ENCODE assay signal across 7 cellular contexts in the genomic region with DNA sequence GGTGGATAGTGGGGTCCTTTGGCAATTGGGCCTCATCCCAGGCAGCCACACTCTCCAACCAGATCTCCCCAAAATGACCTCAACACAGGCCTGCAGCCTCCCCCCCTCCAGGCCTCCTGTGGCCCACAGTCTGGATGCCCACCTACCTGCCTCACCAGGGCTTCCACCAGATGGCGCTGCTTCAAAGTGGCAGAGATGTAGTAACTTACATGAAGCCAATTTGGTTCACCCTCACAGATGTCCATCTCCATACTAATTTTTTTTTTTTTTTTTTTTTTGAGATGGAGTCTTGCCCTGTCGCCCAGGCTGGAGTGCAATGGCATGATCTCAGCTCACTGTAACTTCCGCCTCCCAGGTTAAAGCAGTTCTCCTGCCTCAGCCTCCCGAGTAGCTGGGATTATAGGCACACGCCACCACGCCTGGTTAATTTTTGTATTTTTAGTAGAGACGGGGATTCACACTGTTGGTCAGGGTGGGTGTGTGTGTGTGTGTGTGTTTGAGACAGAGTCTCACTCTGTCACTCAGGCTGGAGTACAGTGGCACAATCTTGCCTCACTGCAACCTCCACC. TPM values are rescaled to one million over a fixed set of nuclear protein-coding genes. Genes with fewer than 3 reads are reported as not detected.
DNase-seq lines count a peak whose midpoint lies in the region; TF ChIP-seq lines count a peak whose summit lies in the region.
"Not testable (repeated sequence)": the region's sequence is repeated elsewhere in the genome, so short reads cannot be mapped to it uniquely, and the experiment has no call there.

No MANE protein-coding gene starts in this region.

- peak; percentile 85 for DNase-seq in GM13976 (ENCODE audit: low spot score)
- DNase-seq in MM.1S, result peak; percentile 64
- peak; percentile 85 to 95 (median 92) for DNase-seq in Peyer's patch
- DNase-seq in activated CD8-positive, alpha-beta memory T cell treated with anti-CD3 and anti-CD28 coated beads, Interleukin-2, amount 50 U/mL, for 1 hour (ENCODE audit: extremely low read depth), result peak; percentile 51
- DNase-seq in dermis microvascular lymphatic vessel endothelial cell (ENCODE audit: low read depth in 2 of 2), result peak; percentile 56 to 74
- peak; percentile 64 for DNase-seq in kidney tubule cell (ENCODE audit: low spot score)
- peak; percentile 66 to 83 for DNase-seq in stimulated activated CD4-positive, alpha-beta T cell treated with anti-CD3 and anti-CD28 coated beads, Interleukin-15, amount 100 ng/mL, for 48 hours (ENCODE audit: low read depth in 2 of 2)

- H3K9ac ChIP-seq in MM.1S (ENCODE audit: low read length), result not testable (repeated sequence)

- H3K9me2 ChIP-seq in MM.1S (replicated peaks; ENCODE audit: insufficient read depth, low read length), result not testable (repeated sequence)

- H3K4me1 ChIP-seq in MM.1S (ENCODE audit: low read length); Peyer's patch: not testable (repeated sequence)

- not testable (repeated sequence) for H3K27ac ChIP-seq in MM.1S (ENCODE audit: low read length); Peyer's patch

- not testable (repeated sequence) for H3K4me2 ChIP-seq in MM.1S (ENCODE audit: low read depth, low read length)

- H2AFZ ChIP-seq in MM.1S (ENCODE audit: low read length), result not testable (repeated sequence)

- not testable (repeated sequence) for H3K4me3 ChIP-seq in MM.1S (ENCODE audit: low read length); Peyer's patch

- H3F3A ChIP-seq in MM.1S (ENCODE audit: insufficient read depth, low read length), result not testable (repeated sequence)

- in situ Hi-C loops in GM13976 (cut with MboI; ENCODE audit: low sequenced_read_pairs, unreplicated experiment), result loop anchor here (5.0 kb wide), 1 partner anchor 67 kb away; no protein-coding TSS in a partner anchor

- not testable (repeated sequence) for TF ChIP-seq POLR2A in Peyer's patch (IDR thresholded peaks at IDR 0.05)

- H4K20me1 ChIP-seq in MM.1S (ENCODE audit: insufficient read depth, low read length), result not testable (repeated sequence)

- TF ChIP-seq CTCF in GM13976 (IDR thresholded peaks at IDR 0.05; ENCODE audit: borderline replicate concordance, control extremely low read depth, extremely low read depth, insufficient read depth, missing control alignments), result peak; percentile 77
- TF ChIP-seq CTCF in MM.1S (IDR thresholded peaks at IDR 0.05; ENCODE audit: low read length), result peak; percentile 58
- TF ChIP-seq CTCF in Peyer's patch (IDR thresholded peaks at IDR 0.05), result peak; percentile 60 to 86 (median 82)

- not testable (repeated sequence) for H3K27me3 ChIP-seq in MM.1S (replicated peaks; ENCODE audit: insufficient read depth, low read length); Peyer's patch

- H3K79me2 ChIP-seq in MM.1S (ENCODE audit: low read length), result not testable (repeated sequence)

- H3K9me3 ChIP-seq in MM.1S (replicated peaks; ENCODE audit: insufficient read depth, low read length); Peyer's patch: not testable (repeated sequence)

- H3K36me3 ChIP-seq in MM.1S (replicated peaks; ENCODE audit: insufficient read depth, low read length), result not testable (repeated sequence)
- H3K36me3 ChIP-seq in Peyer's patch, result peaks cover 0 to 49% (median 0%) of the 10 kb centered on the region in 3 donors

RNA-seq across cellular contexts. Expression of gene LGMN, which starts 33.6 kb away (rescaled TPM):
- 100 to 1,000 TPM in 1 of 4 donors, 10 to 100 TPM in 3; 16.5 to 108 (median 82.5) TPM for total RNA-seq in Peyer's patch
- 52.6 and 209 TPM in 2 replicates for total RNA-seq in dermis microvascular lymphatic vessel endothelial cell
